In genomic region chr15:83973816-83974215, GRCh38 we compare ENCODE assay signal across 11 cellular contexts.
DNase-seq lines count a peak whose midpoint lies in the region; ATAC-seq and TF ChIP-seq lines count a peak whose summit lies in the region.
"Had no signal": no experiment of that assay in that cellular context is flagged by ENCODE, and none has a peak within 500 bp of the region (broad histone marks: within the 10 kb centered on the region; RNA-seq: fewer than 3 reads in every experiment).

No MANE protein-coding gene starts in this region.

- peak; percentile 58 for TF ChIP-seq CTCF in DND-41 (IDR thresholded peaks at IDR 0.05; ENCODE audit: borderline replicate concordance, extremely low read depth, low read length, poor library complexity, severe bottlenecking)
- TF ChIP-seq CTCF in CD8-positive, alpha-beta T cell (IDR thresholded peaks at IDR 0.05), result no peak

- DNase-seq in DND-41 (no peak), OCI-M1 (lab: John Stamatoyannopoulos, UW) (peak; percentile 6), iPS DF 4.7 (ENCODE audit: extremely low read depth, low spot score) (peak; percentile 19), activated T-cell treated with anti-CD3 and anti-CD28 coated beads for 4 hours (no peak), T-cell (no peak)
- no peak for DNase-seq in CD8-positive, alpha-beta T cell
- DNase-seq in activated T-helper 1 cell treated with anti-CD3 and anti-CD28 coated beads, Interleukin-12 subunit alpha, Interleukin-12 subunit beta, Interleukin-2, Interleukin-4 antibody, amounts not matched to agents 30 ng/mL and 10 ng/mL and 1 ng/mL, durations not matched to agents 14 hours and 24 hours and 36 hours (ENCODE audit: low spot score), result no peak
- DNase-seq: amniotic stem cell, NCI-H187, T1000 had no signal

- no peaks in the 10 kb centered on the region for H3K27me3 ChIP-seq in DND-41 (ENCODE audit: insufficient read depth, low read length, poor library complexity)
- no peaks in the 10 kb centered on the region for H3K27me3 ChIP-seq in CD8-positive, alpha-beta T cell (ENCODE audit: insufficient read depth, low read length)

- H3K9me3 Mint-ChIP-seq in CD8-positive, alpha-beta T cell, result peaks cover 3% of the 10 kb centered on the region
- H3K9me3 Mint-ChIP-seq in T-cell, result peaks cover 0 to 5% (median 5%) of the 10 kb centered on the region in 3 donors
- no peaks in the 10 kb centered on the region for H3K9me3 Mint-ChIP-seq in activated T-helper 1 cell treated with anti-CD3 and anti-CD28 coated beads, Interleukin-12 subunit alpha, Interleukin-12 subunit beta, Interleukin-2, Interleukin-4 antibody, amounts not matched to agents 30 ng/mL and 10 ng/mL and 1 ng/mL, durations not matched to agents 14 hours and 24 hours and 36 hours

- POLR2A ChIA-PET in CD8-positive, alpha-beta T cell (lab: Charles Lee), result interaction anchor here (0.9 kb wide), 1 partner anchor 51 kb away, joined by 5 read pairs; no protein-coding TSS in a partner anchor
- POLR2A ChIA-PET in T-cell (lab: Charles Lee), result no interaction called here

- CTCF ChIA-PET in CD8-positive, alpha-beta T cell (lab: Charles Lee), result no interaction called here
- CTCF ChIA-PET in T-cell (lab: Charles Lee), result no interaction called here

- H3K36me3 ChIP-seq in DND-41 (ENCODE audit: insufficient read depth, low read length), result no peaks in the 10 kb centered on the region
- no peaks in the 10 kb centered on the region for H3K36me3 ChIP-seq in CD8-positive, alpha-beta T cell (ENCODE audit: insufficient read depth, low read length)

- H3K4me2 ChIP-seq in DND-41 (ENCODE audit: insufficient read depth, low read length), result no peak overlapping the region

- no peak overlapping the region for H3K4me3 Mint-ChIP-seq in CD8-positive, alpha-beta T cell
- no peak overlapping the region for H3K4me3 Mint-ChIP-seq in T-cell
- no peak overlapping the region for H3K4me3 Mint-ChIP-seq in activated T-helper 1 cell treated with anti-CD3 and anti-CD28 coated beads, Interleukin-12 subunit alpha, Interleukin-12 subunit beta, Interleukin-2, Interleukin-4 antibody, amounts not matched to agents 30 ng/mL and 10 ng/mL and 1 ng/mL, durations not matched to agents 14 hours and 24 hours and 36 hours

- peaks cover 3% of the 10 kb centered on the region for H3K9me3 ChIP-seq in DND-41 (ENCODE audit: insufficient read depth, low read length, severe bottlenecking)
- no peaks in the 10 kb centered on the region for H3K9me3 ChIP-seq in CD8-positive, alpha-beta T cell (ENCODE audit: low read length)

- no peak overlapping the region for H3K9ac ChIP-seq in DND-41 (ENCODE audit: low read depth, low read length)

- H3K4me1 Mint-ChIP-seq in CD8-positive, alpha-beta T cell (ENCODE audit: low read depth), result no peaks in the 10 kb centered on the region
- H3K4me1 Mint-ChIP-seq in T-cell, result no peaks in the 10 kb centered on the region
- no peaks in the 10 kb centered on the region for H3K4me1 Mint-ChIP-seq in activated T-helper 1 cell treated with anti-CD3 and anti-CD28 coated beads, Interleukin-12 subunit alpha, Interleukin-12 subunit beta, Interleukin-2, Interleukin-4 antibody, amounts not matched to agents 30 ng/mL and 10 ng/mL and 1 ng/mL, durations not matched to agents 14 hours and 24 hours and 36 hours (ENCODE audit: low read depth)

- H3K27me3 Mint-ChIP-seq in CD8-positive, alpha-beta T cell (ENCODE audit: low read depth), result peaks cover 5% of the 10 kb centered on the region
- H3K27me3 Mint-ChIP-seq in T-cell, result peaks cover 5% of the 10 kb centered on the region in 2 donors
- no peaks in the 10 kb centered on the region for H3K27me3 Mint-ChIP-seq in activated T-helper 1 cell treated with anti-CD3 and anti-CD28 coated beads, Interleukin-12 subunit alpha, Interleukin-12 subunit beta, Interleukin-2, Interleukin-4 antibody, amounts not matched to agents 30 ng/mL and 10 ng/mL and 1 ng/mL, durations not matched to agents 14 hours and 24 hours and 36 hours (ENCODE audit: insufficient read depth)

- no peak overlapping the region for H3K4me3 ChIP-seq in DND-41 (ENCODE audit: low read depth in 1 of 2, low read length in 2 of 2)
- no peak overlapping the region for H3K4me3 ChIP-seq in CD8-positive, alpha-beta T cell (ENCODE audit: low read depth, low read length)

- H3K27ac Mint-ChIP-seq in CD8-positive, alpha-beta T cell, result no peak overlapping the region
- no peak overlapping the region for H3K27ac Mint-ChIP-seq in T-cell
- H3K27ac Mint-ChIP-seq in activated T-helper 1 cell treated with anti-CD3 and anti-CD28 coated beads, Interleukin-12 subunit alpha, Interleukin-12 subunit beta, Interleukin-2, Interleukin-4 antibody, amounts not matched to agents 30 ng/mL and 10 ng/mL and 1 ng/mL, durations not matched to agents 14 hours and 24 hours and 36 hours, result no peak overlapping the region

- intact Hi-C loops in CD8-positive, alpha-beta T cell (cut with DNase I, micrococcal nuclease), result no loop called here
- intact Hi-C loops in activated T-helper 1 cell treated with anti-CD3 and anti-CD28 coated beads, Interleukin-12 subunit alpha, Interleukin-12 subunit beta, Interleukin-2, Interleukin-4 antibody, amounts not matched to agents 30 ng/mL and 10 ng/mL and 1 ng/mL, durations not matched to agents 14 hours and 24 hours and 36 hours (cut with micrococcal nuclease), result loop anchor here (10.0 kb wide), 1 partner anchor 119 kb away; no protein-coding TSS in a partner anchor

- H3K27ac ChIP-seq in DND-41 (ENCODE audit: low read length), result no peak overlapping the region
- H3K27ac ChIP-seq in CD8-positive, alpha-beta T cell (ENCODE audit: low read depth, low read length), result no peak overlapping the region

- H2AFZ ChIP-seq in DND-41 (ENCODE audit: low read depth, low read length), result no peak overlapping the region

- no peaks in the 10 kb centered on the region for H3K4me1 ChIP-seq in DND-41 (ENCODE audit: insufficient read depth, low read length)
- H3K4me1 ChIP-seq in CD8-positive, alpha-beta T cell (ENCODE audit: insufficient read depth, low read length), result no peaks in the 10 kb centered on the region

- H3K36me3 Mint-ChIP-seq in CD8-positive, alpha-beta T cell, result no peaks in the 10 kb centered on the region
- H3K36me3 Mint-ChIP-seq in T-cell, result no peaks in the 10 kb centered on the region
- H3K36me3 Mint-ChIP-seq in activated T-helper 1 cell treated with anti-CD3 and anti-CD28 coated beads, Interleukin-12 subunit alpha, Interleukin-12 subunit beta, Interleukin-2, Interleukin-4 antibody, amounts not matched to agents 30 ng/mL and 10 ng/mL and 1 ng/mL, durations not matched to agents 14 hours and 24 hours and 36 hours (ENCODE audit: low read depth), result no peaks in the 10 kb centered on the region

- H3K79me2 ChIP-seq in DND-41 (ENCODE audit: insufficient read depth, low read length), result no peaks in the 10 kb centered on the region

- H4K20me1 ChIP-seq in DND-41 (ENCODE audit: insufficient read depth, low read length), result no peaks in the 10 kb centered on the region

- 0 out of 3 replicates have a peak, but pooled peaks have one; percentile 42 for ATAC-seq in DND-41 (ENCODE audit: insufficient read depth, low read depth)
- peak; percentile 49 for ATAC-seq in GM21723 (IDR thresholded peaks at IDR 0.05; ENCODE audit: unreplicated experiment)
- no peak for ATAC-seq in CD8-positive, alpha-beta T cell
- ATAC-seq in T-cell (replicated peaks in 1 of 4), result no peak

Comparison
In these comparisons a context has a peak if more than half of its experiments do, and no peak if none do; other contexts are left out.
1. ATAC-seq: peak in DND-41 (single experiment) and GM21723 (single experiment); none in CD8-positive, alpha-beta T cell (single experiment) and T-cell (0 of 4).
2. DNase-seq: peak in OCI-M1 (single experiment) and iPS DF 4.7 (single experiment); none in DND-41 (single experiment), activated T-cell treated with anti-CD3 and anti-CD28 coated beads for 4 hours (single experiment), CD8-positive, alpha-beta T cell (0 of 7), T-cell (0 of 34) and activated T-helper 1 cell treated with anti-CD3 and anti-CD28 coated beads, Interleukin-12 subunit alpha, Interleukin-12 subunit beta, Interleukin-2, Interleukin-4 antibody, amounts not matched to agents 30 ng/mL and 10 ng/mL and 1 ng/mL, durations not matched to agents 14 hours and 24 hours and 36 hours (single experiment).